ENCODE assay signal across 1 cellular context in genomic region chr1:29579821-29580425, GRCh38.
TF ChIP-seq lines count a peak whose summit lies in the region.

No MANE protein-coding gene starts in this region.

TF ChIP-seq in IMR-90, 13 proteins besides CTCF, POLR2A, EP300 and RAD21:
- peak; percentile 40; the same call in 1 of the 2 replicates for TF ChIP-seq MAFK (IDR thresholded peaks at IDR 0.05; ENCODE audit: low read depth, low read length)
- 0 out of 2 replicates have a peak, but pooled peaks have one; percentile 40 for TF ChIP-seq FOS (IDR thresholded peaks at IDR 0.05; ENCODE audit: low read depth, low read length)
- TF ChIP-seq RCOR1 (IDR thresholded peaks at IDR 0.05; ENCODE audit: insufficient replicate concordance, low read length): no peak
TF ChIP-seq in IMR-90: peak in this region for 2.
